ENCODE assay signal across 8 cellular contexts in the genomic region with DNA sequence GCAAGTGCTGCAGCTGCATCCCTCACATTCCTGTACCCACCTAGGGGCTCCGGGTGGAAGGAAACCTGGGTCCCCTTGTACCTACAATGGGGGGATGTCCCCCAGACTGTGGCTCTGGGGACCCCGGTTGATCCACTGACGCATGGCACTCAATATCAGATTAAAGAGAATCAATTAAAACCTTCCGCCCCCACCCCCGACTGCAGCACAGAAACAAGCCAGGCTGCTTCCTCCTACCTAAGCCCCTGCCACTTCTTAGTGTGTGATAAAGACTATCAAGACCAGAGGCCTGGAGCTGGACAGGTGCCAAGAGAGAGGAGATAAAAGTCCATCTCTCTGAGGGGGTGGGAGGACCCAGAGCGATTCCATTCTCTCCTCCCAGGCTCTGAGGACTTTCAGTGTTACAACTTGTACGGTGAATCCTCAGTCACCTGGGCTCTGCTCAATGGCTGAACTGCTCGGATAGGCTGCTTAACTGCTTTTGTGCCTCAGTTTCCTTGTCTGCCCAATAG. TPM values are rescaled to one million over a fixed set of nuclear protein-coding genes. Genes with fewer than 3 reads are reported as not detected.
DNase-seq lines count a peak whose midpoint lies in the region; ATAC-seq, FAIRE-seq and TF ChIP-seq lines count a peak whose summit lies in the region.

No MANE protein-coding gene starts in this region.

- H3K4me3 ChIP-seq in Caco-2 (ENCODE audit: low read depth, low read length) (peak overlapping the region; percentile 13), coronary artery (peak overlapping the region; percentile 42), neural cell (ENCODE audit: low read length) (peak overlapping the region; percentile 54)

- H3K27ac ChIP-seq in coronary artery, result peak overlapping the region in 1 of 2 donors; percentile 94
- no peak overlapping the region for H3K27ac ChIP-seq in neural cell (ENCODE audit: low read length)

- no peak for TF ChIP-seq EP300 in neural cell (conservative IDR thresholded peaks at IDR 0.05; ENCODE audit: poor library complexity, severe bottlenecking)

- no peak overlapping the region for H3K4me2 ChIP-seq in neural cell (ENCODE audit: low read length)

- H3K79me2 ChIP-seq in neural cell (replicated peaks; ENCODE audit: insufficient read depth, low read length), result no peaks in the 10 kb centered on the region

- H3K27me3 Mint-ChIP-seq in Caco-2 (ENCODE audit: insufficient read depth, unreplicated experiment), result no peaks in the 10 kb centered on the region

- H3K4me1 Mint-ChIP-seq in Caco-2 (ENCODE audit: low read depth, unreplicated experiment), result peaks cover 48% of the 10 kb centered on the region

- H3K9me3 ChIP-seq in Caco-2, result no peaks in the 10 kb centered on the region
- no peaks in the 10 kb centered on the region for H3K9me3 ChIP-seq in neural cell (ENCODE audit: low read length)

- H3K27me3 ChIP-seq in Caco-2 (replicated peaks; ENCODE audit: control insufficient read depth, insufficient read depth, low read length) (no peaks in the 10 kb centered on the region), neural cell (ENCODE audit: insufficient read depth, low read depth, low read length) (no peaks in the 10 kb centered on the region)

- FAIRE-seq in frontal cortex (lab: Jason Lieb, UNC), result no peak

- H3K36me3 ChIP-seq in Caco-2 (ENCODE audit: control insufficient read depth, insufficient read depth, low read length) (no peaks in the 10 kb centered on the region), neural cell (ENCODE audit: insufficient read depth, low read length) (no peaks in the 10 kb centered on the region)

- DNase-seq in Caco-2 (peak; percentile 81 to 95), NCI-H510A (lab: John Stamatoyannopoulos, UW) (peak; percentile 45), coronary artery (ENCODE audit: low spot score) (peak; percentile 72), frontal cortex (ENCODE audit: low spot score in 2 of 2) (no peak), T1000 (lab: John Stamatoyannopoulos, UW) (no peak)

- POLR2A ChIA-PET in Caco-2 (lab: Charles Lee), result interaction anchor here (0.7 to 6.7 kb wide), 11 partner anchors 11 to 124 kb away, joined by 3 to 297 read pairs (median 8); partner anchors contain the start of genes PXN, RNU4-1, RNU4-2 and RPLP0

- CTCF ChIA-PET in Caco-2 (lab: Charles Lee), result interaction anchor here (0.5 to 6.1 kb wide), 16 partner anchors 10 to 263 kb away, joined by 3 to 229 read pairs (median 6); partner anchors contain the start of genes PXN, RNU4-1, RNU4-2 and RPLP0

- no peak for TF ChIP-seq RAD21 in neural cell (conservative IDR thresholded peaks at IDR 0.05)

- H4K20me1 ChIP-seq in neural cell (ENCODE audit: insufficient read depth), result no peaks in the 10 kb centered on the region

- no peaks in the 10 kb centered on the region for H3F3A ChIP-seq in neural cell (ENCODE audit: insufficient read depth, low read length, poor library complexity, severe bottlenecking)

- BruUV-seq in Caco-2 (replicated peaks; lab: Mats Ljungman, UMichigan), result TSS peak; percentile 60

- ATAC-seq in GM21529 (IDR thresholded peaks at IDR 0.05; ENCODE audit: unreplicated experiment) (no peak), HG02571 (IDR thresholded peaks at IDR 0.05; ENCODE audit: unreplicated experiment) (no peak)

- H3K4me1 ChIP-seq in Caco-2, result peaks cover 85% of the 10 kb centered on the region

- H3K27ac Mint-ChIP-seq in Caco-2 (ENCODE audit: unreplicated experiment), result peak overlapping the region; percentile 84

- peak overlapping the region; percentile 67 for H3K4me3 Mint-ChIP-seq in Caco-2 (ENCODE audit: unreplicated experiment)

- no peaks in the 10 kb centered on the region for H3K9me2 ChIP-seq in neural cell (ENCODE audit: insufficient read depth, low read length)

- H3K9ac ChIP-seq in neural cell (ENCODE audit: low read length), result peak overlapping the region; percentile 43

- peaks cover 84% of the 10 kb centered on the region for H3K36me3 Mint-ChIP-seq in Caco-2 (ENCODE audit: insufficient read depth, unreplicated experiment)

- no peaks in the 10 kb centered on the region for H3K9me3 Mint-ChIP-seq in Caco-2 (ENCODE audit: unreplicated experiment)

- H2AFZ ChIP-seq in neural cell (ENCODE audit: low read depth, low read length), result no peak overlapping the region

- intact Hi-C loops in Caco-2 (cut with micrococcal nuclease; ENCODE audit: unreplicated experiment), result loop anchor here (2.0 kb wide), 1 partner anchor 20 kb away; no protein-coding TSS in a partner anchor

- no peak for TF ChIP-seq CTCF in Caco-2 (IDR thresholded peaks at IDR 0.05; ENCODE audit: insufficient read depth in 1 of 2, low read depth in 1 of 2, low read length in 1 of 2, severe bottlenecking in 1 of 2, unreplicated experiment in 1 of 2)
- TF ChIP-seq CTCF in coronary artery (IDR thresholded peaks at IDR 0.05), result no peak
- TF ChIP-seq CTCF in neural cell (IDR thresholded peaks at IDR 0.05; ENCODE audit: poor library complexity, severe bottlenecking), result no peak

TF ChIP-seq in neural cell, 6 proteins besides CTCF, POLR2A, EP300 and RAD21:
- TF ChIP-seq REST (IDR thresholded peaks at IDR 0.05; ENCODE audit: borderline replicate concordance) (no peak), POLR2AphosphoS5 (IDR thresholded peaks at IDR 0.05) (no peak), TAF1 (IDR thresholded peaks at IDR 0.05; ENCODE audit: low read depth) (no peak), MXI1 (conservative IDR thresholded peaks at IDR 0.05; ENCODE audit: poor library complexity, severe bottlenecking) (no peak), SMC3 (conservative IDR thresholded peaks at IDR 0.05; ENCODE audit: poor library complexity) (no peak), EZH2 (IDR thresholded peaks at IDR 0.05; ENCODE audit: borderline replicate concordance, insufficient read depth, low read length, poor library complexity, severe bottlenecking) (no peak)

RNA-seq across cellular contexts. Expression of gene RPLP0, which starts 28.2 kb away (rescaled TPM):
- 2,379 and 2,383 TPM in 2 replicates for total RNA-seq in Caco-2 (2022)
- polyA plus RNA-seq in neural cell, result 1,914 and 2,229 TPM in 2 replicates
- 1,127 and 1,160 TPM in 2 replicates for polyA minus RNA-seq in neural cell
- total RNA-seq in frontal cortex, result 1,889 TPM

RNA-seq across cellular contexts. Expression of gene GCN1, which starts 34.6 kb away (rescaled TPM):
- total RNA-seq in Caco-2 (2022) (154 and 171 TPM in 2 replicates), frontal cortex (62.4 TPM)
- 21.5 and 27.4 TPM in 2 replicates for polyA plus RNA-seq in neural cell
- polyA minus RNA-seq in neural cell, result 53.1 and 99.2 TPM in 2 replicates

RNA-seq across cellular contexts. Expression of gene PXN, which starts 36.4 kb away (rescaled TPM):
- total RNA-seq in Caco-2 (2022), result 150 and 162 TPM in 2 replicates
- polyA plus RNA-seq in neural cell, result 5.9 and 6.3 TPM in 2 replicates
- 4.6 and 7.4 TPM in 2 replicates for polyA minus RNA-seq in neural cell
- 2.4 TPM for total RNA-seq in frontal cortex

Comparison
In these comparisons a context has a peak if more than half of its experiments do, and no peak if none do; other contexts are left out.
1. DNase-seq: peak in Caco-2 (2 of 2), NCI-H510A (single experiment) and coronary artery (single experiment); none in frontal cortex (0 of 2) and T1000 (single experiment).
2. RNA of gene PXN, which starts 36.4 kb away (total RNA-seq): 150 to 162 TPM in Caco-2; 2.4 TPM in frontal cortex (single experiment); every median in the first group is over 10 times any median in the second.
3. Peak in every context shown above with its lines, with median percentiles within 50 percentile points of each other: H3K4me3 ChIP-seq.